Comparison of ENCODE assay signal across 1 cellular context in the genomic region with DNA sequence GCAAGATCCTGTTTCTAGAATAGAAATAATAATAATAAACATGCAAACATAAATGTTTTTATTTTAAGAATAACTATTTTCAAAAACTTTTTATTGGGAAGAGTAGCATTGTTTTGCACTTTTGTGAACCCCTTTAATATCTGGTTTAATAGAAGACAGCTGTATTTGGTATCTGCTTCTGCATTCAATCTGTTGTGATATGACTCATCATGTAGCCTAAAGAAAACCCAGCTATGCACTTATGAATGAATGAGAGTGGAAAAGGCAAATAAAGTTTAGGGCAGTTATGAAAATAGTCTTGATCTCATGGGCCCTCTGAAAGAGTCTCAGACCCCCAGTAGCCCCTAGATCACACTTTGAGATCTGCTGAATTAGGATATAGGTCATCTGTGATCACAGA.
TF ChIP-seq lines count a peak whose summit lies in the region.

No MANE protein-coding gene starts in this region.

TF ChIP-seq in GM23338, 12 proteins besides CTCF, POLR2A, EP300 and RAD21 (continued from another document):
- TF ChIP-seq ZNF462 (CRISPR knock-in tag; IDR thresholded peaks at IDR 0.05) (no peak), EZH2phosphoT487 (IDR thresholded peaks at IDR 0.05; ENCODE audit: unreplicated experiment) (no peak)
TF ChIP-seq in GM23338: peak in this region for 0.
